In genomic region chr9:91820126-91820750, GRCh38 we compare ENCODE assay signal across 17 cellular contexts.
DNase-seq lines count a peak whose midpoint lies in the region; ATAC-seq and TF ChIP-seq lines count a peak whose summit lies in the region.
"Had no signal": no experiment of that assay in that cellular context is flagged by ENCODE, and none has a peak within 500 bp of the region (broad histone marks: within the 10 kb centered on the region; RNA-seq: fewer than 3 reads in every experiment).

No MANE protein-coding gene starts in this region.

- no peak overlapping the region for H4K8ac ChIP-seq in IMR-90 (ENCODE audit: low read depth in 2 of 2, low read length in 2 of 2)

- H3K9ac ChIP-seq in IMR-90 (ENCODE audit: low read depth, low read length) (no peak overlapping the region), rectal smooth muscle tissue (ENCODE audit: low read length) (no peak overlapping the region), stomach smooth muscle (ENCODE audit: low read length in 2 of 2) (no peak overlapping the region)
- H3K9ac ChIP-seq: BLaER1 had no signal

- no peak overlapping the region for H3K4me3 Mint-ChIP-seq in chondrocyte (ENCODE audit: unreplicated experiment)
- H3K4me3 Mint-ChIP-seq: B cell; CD4-positive, CD25-positive, alpha-beta regulatory T cell; CD8-positive, alpha-beta T cell; GM23338; H9 had no signal

- H3K4me2 ChIP-seq in IMR-90 (ENCODE audit: low read depth, low read length), result no peak overlapping the region
- H3K4me2 ChIP-seq: BLaER1, GM23338 had no signal

- H3K9me3 ChIP-seq in IMR-90 (ENCODE audit: control insufficient read depth, insufficient read depth, low read length), result 0 out of 2 replicates have a peak, but pooled peaks cover 5% of the 10 kb centered on the region
- no peaks in the 10 kb centered on the region for H3K9me3 ChIP-seq in stomach smooth muscle (ENCODE audit: control insufficient read depth in 2 of 2, low read length in 2 of 2)
- H3K9me3 ChIP-seq: BLaER1, Caco-2 had no signal

- no peak overlapping the region for H3K56ac ChIP-seq in IMR-90 (ENCODE audit: extremely low read depth, insufficient read depth, low read length)

- H3K4me1 ChIP-seq in IMR-90 (ENCODE audit: control insufficient read depth, insufficient read depth, low read length) (peaks cover 32% of the 10 kb centered on the region), rectal smooth muscle tissue (ENCODE audit: control insufficient read depth, insufficient read depth, low read length) (peaks cover 33% of the 10 kb centered on the region), stomach smooth muscle (ENCODE audit: control insufficient read depth, insufficient read depth, low read length) (peaks cover 40% of the 10 kb centered on the region)
- H3K4me1 ChIP-seq: BLaER1, Caco-2 had no signal

- H3K36me3 Mint-ChIP-seq in chondrocyte (ENCODE audit: low read depth), result no peaks in the 10 kb centered on the region
- H3K36me3 Mint-ChIP-seq: CD4-positive, CD25-positive, alpha-beta regulatory T cell; CD8-positive, alpha-beta T cell had no signal

- peak overlapping the region; percentile 19 for H2AK9ac ChIP-seq in IMR-90 (replicated peaks; ENCODE audit: low read depth, low read length, poor library complexity)

- intact Hi-C loops in IMR-90 (cut with micrococcal nuclease), result no loop called here

- H4K91ac ChIP-seq in IMR-90 (ENCODE audit: insufficient read depth, low read depth, low read length), result no peak overlapping the region

- H3K14ac ChIP-seq in IMR-90 (replicated peaks; ENCODE audit: low read depth, low read length), result no peak overlapping the region

- H3K79me1 ChIP-seq in IMR-90 (ENCODE audit: low read depth in 1 of 2, low read length in 2 of 2), result no peaks in the 10 kb centered on the region; a peak in 1 of 4 replicates

- ATAC-seq in IMR-90 (ENCODE audit: low read depth) (no peak), HG03469 (IDR thresholded peaks at IDR 0.05; ENCODE audit: unreplicated experiment) (no peak)
- ATAC-seq: CD8-positive, alpha-beta T cell; GM23338; HCT116 had no signal

- BruUV-seq in IMR-90 (replicated peaks; lab: Mats Ljungman, UMichigan), result no TSS peak

- peaks cover 13% of the 10 kb centered on the region; the same call in 1 of the 2 replicates for H3K27me3 ChIP-seq in IMR-90 (ENCODE audit: control insufficient read depth, insufficient read depth, low read length)
- H3K27me3 ChIP-seq in rectal smooth muscle tissue (ENCODE audit: control insufficient read depth, insufficient read depth, low read length), result no peaks in the 10 kb centered on the region
- H3K27me3 ChIP-seq in stomach smooth muscle (ENCODE audit: control insufficient read depth in 1 of 2, insufficient read depth in 2 of 2, low read length in 2 of 2), result no peaks in the 10 kb centered on the region
- H3K27me3 ChIP-seq: BLaER1 had no signal

- TF ChIP-seq POLR2A in IMR-90 (IDR thresholded peaks at IDR 0.05; ENCODE audit: low read depth, low read length), result no peak

- no peak overlapping the region for H2AK5ac ChIP-seq in IMR-90 (ENCODE audit: low read depth, low read length)

- H2BK20ac ChIP-seq in IMR-90 (ENCODE audit: low read depth, low read length), result no peak overlapping the region

- POLR2A ChIA-PET in IMR-90 (lab: Charles Lee; ENCODE audit: unreplicated experiment), result no interaction called here

- DNase-seq in IMR-90 (no peak), chondrocyte (ENCODE audit: low spot score) (peak; percentile 62), 8988T (no peak)
- DNase-seq: Caco-2; CD4-positive, CD25-positive, alpha-beta regulatory T cell; CD8-positive, alpha-beta T cell; DMS153; DND-41; H9 had no signal

- no peak overlapping the region for H2BK120ac ChIP-seq in IMR-90 (ENCODE audit: low read depth, low read length)

- H3K27me3 Mint-ChIP-seq in chondrocyte (ENCODE audit: low read depth), result no peaks in the 10 kb centered on the region
- H3K27me3 Mint-ChIP-seq: CD4-positive, CD25-positive, alpha-beta regulatory T cell had no signal

- H4K5ac ChIP-seq in IMR-90 (ENCODE audit: low read depth, low read length), result no peak overlapping the region; the same call in 1 of the 2 replicates

- TF ChIP-seq CTCF in IMR-90 (conservative IDR thresholded peaks at IDR 0.05; ENCODE audit: low read depth, low read length), result no peak
- TF ChIP-seq CTCF in chondrocyte (IDR thresholded peaks at IDR 0.05), result no peak

- no peaks in the 10 kb centered on the region for H3K9me3 Mint-ChIP-seq in chondrocyte (ENCODE audit: low read depth)
- H3K9me3 Mint-ChIP-seq: CD8-positive, alpha-beta T cell had no signal

- H3K36me3 ChIP-seq in IMR-90 (ENCODE audit: control insufficient read depth, insufficient read depth, low read length) (no peaks in the 10 kb centered on the region), rectal smooth muscle tissue (ENCODE audit: control insufficient read depth, insufficient read depth, low read length) (no peaks in the 10 kb centered on the region), stomach smooth muscle (ENCODE audit: control insufficient read depth in 2 of 2, insufficient read depth in 2 of 2, low read length in 2 of 2) (no peaks in the 10 kb centered on the region)
- H3K36me3 ChIP-seq: BLaER1 had no signal

- H3K27ac ChIP-seq in IMR-90 (ENCODE audit: insufficient read depth, low read length) (no peak overlapping the region), rectal smooth muscle tissue (ENCODE audit: low read depth, low read length) (peak overlapping the region; percentile 10), stomach smooth muscle (ENCODE audit: low read length) (peak overlapping the region; percentile 53)
- H3K27ac ChIP-seq: BLaER1, C4-2B had no signal

- dilution Hi-C loops in IMR-90 (cut with HindIII; ENCODE audit: low sequenced_read_pairs, unreplicated experiment), result no loop called here

- in situ Hi-C loops in IMR-90 (cut with MboI; ENCODE audit: low sequenced_read_pairs), result no loop called here

- H2BK5ac ChIP-seq in IMR-90 (ENCODE audit: low read depth, low read length, poor library complexity, severe bottlenecking), result no peak overlapping the region

- H3K9me1 ChIP-seq in IMR-90 (ENCODE audit: insufficient read depth, low read length), result peaks cover 9% of the 10 kb centered on the region; the same call in 1 of the 2 replicates

- no peak overlapping the region for H3K4ac ChIP-seq in IMR-90 (ENCODE audit: low read depth, low read length)

- H2AFZ ChIP-seq in IMR-90 (replicated peaks; ENCODE audit: low read length, poor library complexity), result no peak overlapping the region
- H2AFZ ChIP-seq: GM23338 had no signal

- H2BK15ac ChIP-seq in IMR-90 (ENCODE audit: low read depth, low read length), result no peak overlapping the region; the same call in 2 of the 3 replicates

- H3K23ac ChIP-seq in IMR-90 (ENCODE audit: low read depth, low read length), result no peak overlapping the region

- H3K18ac ChIP-seq in IMR-90 (ENCODE audit: low read depth, low read length), result no peak overlapping the region

- H3K4me3 ChIP-seq in IMR-90 (ENCODE audit: insufficient read depth, low read depth, low read length) (no peak overlapping the region), rectal smooth muscle tissue (ENCODE audit: low read length) (no peak overlapping the region), stomach smooth muscle (ENCODE audit: low read length in 2 of 2) (no peak overlapping the region)
- H3K4me3 ChIP-seq: BLaER1, GM23338 had no signal

- peaks cover 14% of the 10 kb centered on the region; the same call in 1 of the 2 replicates for H4K20me1 ChIP-seq in IMR-90 (ENCODE audit: insufficient read depth, low read length)
- H4K20me1 ChIP-seq: BLaER1 had no signal

- peaks cover 45% of the 10 kb centered on the region for H3K4me1 Mint-ChIP-seq in chondrocyte (ENCODE audit: low read depth)
- H3K4me1 Mint-ChIP-seq: B cell; CD4-positive, CD25-positive, alpha-beta regulatory T cell had no signal

- H3K27ac Mint-ChIP-seq in chondrocyte (ENCODE audit: unreplicated experiment), result no peak overlapping the region
- H3K27ac Mint-ChIP-seq: B cell; CD4-positive, CD25-positive, alpha-beta regulatory T cell; CD8-positive, alpha-beta T cell; GM23338; H9 had no signal

- WGBS in IMR-90 (ENCODE audit: extremely low coverage in 2 of 2, insufficient read length in 1 of 2), 2 experiments, result 88% methylated on average over 3 of the region's 11 CpGs; no CpG with 5 or more reads in 1 of the 2 experiments

- CTCF ChIA-PET in IMR-90 (lab: Yijun Ruan, JAX), result no interaction called here

- TF ChIP-seq RAD21 in IMR-90 (IDR thresholded peaks at IDR 0.05; ENCODE audit: low read length), result no peak

TF ChIP-seq in IMR-90, 13 proteins besides CTCF, POLR2A, EP300 and RAD21:
- no peak for TF ChIP-seq SMC3 (IDR thresholded peaks at IDR 0.05; ENCODE audit: low read depth, low read length)
- TF ChIP-seq MAZ (IDR thresholded peaks at IDR 0.05; ENCODE audit: borderline replicate concordance, low read depth, low read length), result no peak
- TF ChIP-seq, protein P1, sequence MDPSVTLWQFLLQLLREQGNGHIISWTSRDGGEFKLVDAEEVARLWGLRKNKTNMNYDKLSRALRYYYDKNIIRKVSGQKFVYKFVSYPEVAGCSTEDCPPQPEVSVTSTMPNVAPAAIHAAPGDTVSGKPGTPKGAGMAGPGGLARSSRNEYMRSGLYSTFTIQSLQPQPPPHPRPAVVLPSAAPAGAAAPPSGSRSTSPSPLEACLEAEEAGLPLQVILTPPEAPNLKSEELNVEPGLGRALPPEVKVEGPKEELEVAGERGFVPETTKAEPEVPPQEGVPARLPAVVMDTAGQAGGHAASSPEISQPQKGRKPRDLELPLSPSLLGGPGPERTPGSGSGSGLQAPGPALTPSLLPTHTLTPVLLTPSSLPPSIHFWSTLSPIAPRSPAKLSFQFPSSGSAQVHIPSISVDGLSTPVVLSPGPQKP (IDR thresholded peaks at IDR 0.05; ENCODE audit: borderline replicate concordance, low read depth, low read length), result no peak
- no peak for TF ChIP-seq MAFK (IDR thresholded peaks at IDR 0.05; ENCODE audit: low read depth, low read length)
